In genomic region chr5:149960272-149961185, GRCh38 we compare ENCODE assay signal across 8 cellular contexts. TPM values are rescaled to one million over a fixed set of nuclear protein-coding genes. Genes with fewer than 3 reads are reported as not detected.
DNase-seq lines count a peak whose midpoint lies in the region; TF ChIP-seq lines count a peak whose summit lies in the region.

TSS of gene SLC26A2 (plus strand) at chr5:149960758. CDS start at chr5:149977653, 16,895 bp downstream.

- peak within 1 kb of the TSS; percentile 92 for H3K27ac ChIP-seq in suprapubic skin

- H3K4me3 ChIP-seq in HFF-Myc (replicated peaks; ENCODE audit: low read depth, low read length) = peak within 1 kb of the TSS; percentile 62
- H3K4me3 ChIP-seq in suprapubic skin = peak within 1 kb of the TSS; percentile 94

- DNase-seq in GM04503 (ENCODE audit: low read depth) = peak; percentile 90
- DNase-seq in HFF-Myc (ENCODE audit: extremely low read depth, low read depth) = peak; percentile 93
- DNase-seq in NAMALWA (ENCODE audit: low spot score) = peak; percentile 97
- DNase-seq in SK-N-DZ (ENCODE audit: low spot score) = peak; percentile 97
- DNase-seq in activated naive CD4-positive, alpha-beta T cell treated with anti-CD3 and anti-CD28 coated beads, Interleukin-2, amount 50 U/mL, for 16 hours = peak; percentile 95
- DNase-seq in germinal center (ENCODE audit: low spot score) = peak; percentile 98
- DNase-seq in nucleus accumbens (lab: John Stamatoyannopoulos, UW) = peak; percentile 76 to 99 (median 96)
- peak; percentile 98 to 99 for DNase-seq in suprapubic skin (ENCODE audit: low spot score in 2 of 2)

- no peaks in the 10 kb centered on the region for H3K9me3 ChIP-seq in suprapubic skin

- H3K36me3 ChIP-seq in suprapubic skin = no peaks in the 10 kb centered on the region

- TF ChIP-seq POLR2A in suprapubic skin (IDR thresholded peaks at IDR 0.05) = peak; percentile 80 to 92

- H3K4me1 ChIP-seq in suprapubic skin = peaks cover 24% of the 10 kb centered on the region

- TF ChIP-seq EP300 in suprapubic skin (IDR thresholded peaks at IDR 0.05) = no peak

- H3K27me3 ChIP-seq in suprapubic skin = no peaks in the 10 kb centered on the region

- TF ChIP-seq CTCF in HFF-Myc (IDR thresholded peaks at IDR 0.05; ENCODE audit: low read depth, low read length, missing control alignments) (no peak), suprapubic skin (IDR thresholded peaks at IDR 0.05) (no peak)

- WGBS in suprapubic skin = 0% methylated on average over 22 of the region's 84 CpGs

RNA-seq across cellular contexts. Expression of gene SLC26A2, which starts in this region (rescaled TPM):
- 9.1 and 9.6 TPM in 2 replicates for polyA plus RNA-seq in SK-N-DZ (2014; cell fraction: cytosol; rRNA removed)
- 4.9 and 5.0 TPM in 2 replicates for polyA plus RNA-seq in SK-N-DZ (2014; cell fraction: nucleus; rRNA removed)
- 10 to 100 TPM; 29.9 to 62.2 (median 46.0) TPM for total RNA-seq in suprapubic skin

Comparison
In these comparisons a context has a peak if more than half of its experiments do, and no peak if none do; other contexts are left out.
1. Peak in every context shown above with its lines: DNase-seq, H3K4me3 ChIP-seq and H3K27ac ChIP-seq.